In the genomic region with DNA sequence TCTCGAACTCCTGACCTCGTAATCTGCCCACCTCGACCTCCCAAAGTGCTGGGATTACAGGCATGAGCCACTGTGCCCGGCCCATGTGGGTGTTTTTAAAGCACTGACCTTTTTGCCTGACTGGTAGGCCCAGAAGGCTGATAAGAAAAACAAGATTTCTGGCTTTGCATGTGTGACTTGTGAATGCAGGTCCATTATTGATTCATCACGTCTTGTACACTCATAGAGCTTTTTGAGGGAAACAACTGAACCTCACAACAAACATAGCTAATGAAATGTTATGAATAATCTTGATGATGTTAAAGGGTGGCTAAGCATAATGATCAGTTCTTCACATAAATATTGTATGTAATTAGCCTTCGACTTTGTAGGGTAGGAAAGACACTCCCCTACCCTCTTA, we compare ENCODE assay signal across 15 cellular contexts.
DNase-seq lines count a peak whose midpoint lies in the region; ATAC-seq, FAIRE-seq and TF ChIP-seq lines count a peak whose summit lies in the region.
"Had no signal": no experiment of that assay in that cellular context is flagged by ENCODE, and none has a peak within 500 bp of the region (broad histone marks: within the 10 kb centered on the region; RNA-seq: fewer than 3 reads in every experiment).

No MANE protein-coding gene starts in this region.

- H2AFZ ChIP-seq in keratinocyte (ENCODE audit: control insufficient read depth, low read length), result no peak overlapping the region

- peak overlapping the region; percentile 31 for H3K9ac ChIP-seq in keratinocyte (ENCODE audit: control insufficient read depth, extremely low read depth, insufficient read depth, low read length)
- H3K9ac ChIP-seq in skeletal muscle satellite cell (ENCODE audit: low read depth, low read length), result peak overlapping the region; percentile 67

- in situ Hi-C loops in brain microvascular endothelial cell (cut with HindIII; ENCODE audit: low pct_ligation_motif_present, low sequenced_read_pairs), result no loop called here

- H3K27me3 ChIP-seq in RWPE2 (ENCODE audit: insufficient read depth, poor library complexity, severe bottlenecking), result no peaks in the 10 kb centered on the region
- H3K27me3 ChIP-seq in brain microvascular endothelial cell (replicated peaks), result no peaks in the 10 kb centered on the region
- no peaks in the 10 kb centered on the region for H3K27me3 ChIP-seq in keratinocyte (ENCODE audit: control insufficient read depth, extremely low read depth, insufficient read depth, low read length)
- H3K27me3 ChIP-seq in skeletal muscle satellite cell (ENCODE audit: control insufficient read depth, insufficient read depth, low read length), result no peaks in the 10 kb centered on the region
- H3K27me3 ChIP-seq in small intestine (ENCODE audit: control insufficient read depth in 2 of 2, insufficient read depth in 2 of 2, low read length in 2 of 2), result no peaks in the 10 kb centered on the region
- H3K27me3 ChIP-seq: BE2C had no signal

- no peaks in the 10 kb centered on the region for H4K20me1 ChIP-seq in keratinocyte (ENCODE audit: control insufficient read depth, extremely low read depth, insufficient read depth, low read length)

- WGBS in small intestine, 3 donors, result 86 to 90% (median 90%) methylated on average over 6 of the region's 6 CpGs

- no peaks in the 10 kb centered on the region for H3K36me3 ChIP-seq in RWPE2 (ENCODE audit: low read depth)
- no peaks in the 10 kb centered on the region for H3K36me3 ChIP-seq in brain microvascular endothelial cell (replicated peaks)
- H3K36me3 ChIP-seq in keratinocyte (ENCODE audit: control insufficient read depth in 2 of 2, extremely low read depth in 1 of 2, insufficient read depth in 2 of 2, low read length in 2 of 2), result no peaks in the 10 kb centered on the region
- H3K36me3 ChIP-seq in skeletal muscle satellite cell (ENCODE audit: insufficient read depth, low read length), result peaks cover 2% of the 10 kb centered on the region
- H3K36me3 ChIP-seq in small intestine (ENCODE audit: control insufficient read depth in 2 of 2, insufficient read depth in 2 of 2, low read length in 2 of 2), result no peaks in the 10 kb centered on the region
- H3K36me3 ChIP-seq: BE2C had no signal

- H3K4me3 ChIP-seq in RWPE2 (ENCODE audit: severe bottlenecking), result no peak overlapping the region
- no peak overlapping the region for H3K4me3 ChIP-seq in brain microvascular endothelial cell (ENCODE audit: low read depth, low read length)
- H3K4me3 ChIP-seq in keratinocyte (ENCODE audit: control insufficient read depth in 2 of 3, extremely low read depth in 1 of 3, insufficient read depth in 2 of 3, low read depth in 1 of 3, low read length in 3 of 3), result no peak overlapping the region
- no peak overlapping the region for H3K4me3 ChIP-seq in skeletal muscle satellite cell (ENCODE audit: low read length)
- no peak overlapping the region for H3K4me3 ChIP-seq in small intestine (ENCODE audit: low read depth in 1 of 2, low read length in 2 of 2)
- H3K4me3 ChIP-seq: GM12878 had no signal

- no peak for TF ChIP-seq CTCF in RWPE2 (IDR thresholded peaks at IDR 0.05; ENCODE audit: poor library complexity, severe bottlenecking)
- no peak for TF ChIP-seq CTCF in brain microvascular endothelial cell (IDR thresholded peaks at IDR 0.05; ENCODE audit: low read depth, low read length, missing control alignments)
- TF ChIP-seq CTCF in keratinocyte (optimal IDR thresholded peaks at IDR 0.05 in 1 of 3, IDR thresholded peaks at IDR 0.05 in 1 of 3, conservative IDR thresholded peaks at IDR 0.05 in 1 of 3; ENCODE audit: extremely low read depth in 1 of 3, insufficient read depth in 2 of 3, low read length in 3 of 3), result no peak

- no peak for ATAC-seq in RWPE2 (ENCODE audit: low read depth)
- ATAC-seq in GM19351 (IDR thresholded peaks at IDR 0.05; ENCODE audit: unreplicated experiment), result no peak
- ATAC-seq: GM12878, HCT116 had no signal

- H3K79me2 ChIP-seq in keratinocyte (ENCODE audit: control insufficient read depth, insufficient read depth, low read length), result no peaks in the 10 kb centered on the region

- dilution Hi-C loops in keratinocyte (cut with MboI; ENCODE audit: extremely low pct_ligation_motif_present, low sequenced_read_pairs), result no loop called here

- no peak for FAIRE-seq in keratinocyte (lab: Jason Lieb, UNC)
- FAIRE-seq in small intestine (lab: Jason Lieb, UNC), result no peak
- FAIRE-seq: A204.1, GM12878, GM19239 had no signal

- H3K9me3 ChIP-seq in RWPE2 (ENCODE audit: severe bottlenecking) (no peaks in the 10 kb centered on the region), keratinocyte (ENCODE audit: control insufficient read depth, low read depth, low read length) (no peaks in the 10 kb centered on the region), skeletal muscle satellite cell (replicated peaks; ENCODE audit: low read length) (no peaks in the 10 kb centered on the region), small intestine (ENCODE audit: control insufficient read depth, low read depth) (no peaks in the 10 kb centered on the region)
- H3K9me3 ChIP-seq: BE2C had no signal

- H3K27ac ChIP-seq in RWPE2 (ENCODE audit: poor library complexity, severe bottlenecking) (peak overlapping the region; percentile 45), brain microvascular endothelial cell (peak overlapping the region; percentile 57), keratinocyte (ENCODE audit: control insufficient read depth, insufficient read depth, low read length) (peak overlapping the region; percentile 70), small intestine (ENCODE audit: low read depth in 1 of 2, low read length in 1 of 2) (no peak overlapping the region)
- H3K27ac ChIP-seq: C4-2B had no signal

- no peaks in the 10 kb centered on the region for H3K9me1 ChIP-seq in keratinocyte (ENCODE audit: control insufficient read depth, extremely low read depth, insufficient read depth, low read length)

- H3K4me1 ChIP-seq in RWPE2 (ENCODE audit: insufficient read depth, poor library complexity, severe bottlenecking) (peaks cover 3% of the 10 kb centered on the region), keratinocyte (ENCODE audit: control insufficient read depth, extremely low read depth, insufficient read depth, low read length) (peaks cover 37% of the 10 kb centered on the region), skeletal muscle satellite cell (ENCODE audit: control insufficient read depth, insufficient read depth, low read length) (peaks cover 55% of the 10 kb centered on the region), small intestine (ENCODE audit: control insufficient read depth in 2 of 2, insufficient read depth in 1 of 2, low read depth in 1 of 2, low read length in 1 of 2) (no peaks in the 10 kb centered on the region)
- H3K4me1 ChIP-seq: BE2C had no signal

- H3K4me2 ChIP-seq in keratinocyte (ENCODE audit: control insufficient read depth, extremely low read depth, insufficient read depth, low read depth, low read length) (no peak overlapping the region), skeletal muscle satellite cell (ENCODE audit: low read length) (peak overlapping the region; percentile 28)

- DNase-seq in RWPE2 (ENCODE audit: low spot score) (no peak), brain microvascular endothelial cell (no peak), keratinocyte (ENCODE audit: low read depth, low spot score) (no peak), small intestine (no peak)
- DNase-seq in activated T-cell treated with anti-CD3 and anti-CD28 coated beads, Interleukin-2, amount 50 U/mL, for 1 hour, result no peak
- DNase-seq: BE2C; CD4-positive, alpha-beta memory T cell; DMS79 had no signal

Comparison
In these comparisons a context has a peak if more than half of its experiments do, and no peak if none do; other contexts are left out.
1. H3K27ac ChIP-seq: peak in RWPE2 (single experiment), brain microvascular endothelial cell (single experiment) and keratinocyte (single experiment); none in small intestine (0 of 2).